In genomic region chr18:70232251-70232650, GRCh38 we compare ENCODE assay signal across 22 cellular contexts. TPM values are rescaled to one million over a fixed set of nuclear protein-coding genes. Genes with fewer than 3 reads are reported as not detected.
DNase-seq lines count a peak whose midpoint lies in the region; ATAC-seq and TF ChIP-seq lines count a peak whose summit lies in the region.
"Had no signal": no experiment of that assay in that cellular context is flagged by ENCODE, and none has a peak within 500 bp of the region (broad histone marks: within the 10 kb centered on the region; RNA-seq: fewer than 3 reads in every experiment).

No MANE protein-coding gene starts in this region.

- no peak for ATAC-seq in HG03045 (IDR thresholded peaks at IDR 0.05; ENCODE audit: unreplicated experiment)
- ATAC-seq: A549, GM23338 had no signal

- no peaks in the 10 kb centered on the region for H3K4me1 ChIP-seq in hepatocyte (ENCODE audit: insufficient read depth)
- no peaks in the 10 kb centered on the region for H3K4me1 ChIP-seq in neural progenitor cell
- H3K4me1 ChIP-seq: Caco-2 had no signal

- H2AFZ ChIP-seq in hepatocyte = no peak overlapping the region
- no peak overlapping the region for H2AFZ ChIP-seq in neural progenitor cell (replicated peaks)
- H2AFZ ChIP-seq: GM23338 had no signal

- H3K9me3 ChIP-seq in hepatocyte (ENCODE audit: low read depth) = peaks cover 12% of the 10 kb centered on the region
- H3K9me3 ChIP-seq in neural progenitor cell (ENCODE audit: low read depth) = no peaks in the 10 kb centered on the region
- peaks cover 12% of the 10 kb centered on the region for H3K9me3 ChIP-seq in MG63
- H3K9me3 ChIP-seq: Caco-2 had no signal

- H3K4me1 Mint-ChIP-seq in neural progenitor cell = peaks cover 2% of the 10 kb centered on the region

- no peaks in the 10 kb centered on the region for H3K36me3 Mint-ChIP-seq in neural progenitor cell

- no peaks in the 10 kb centered on the region for H4K20me1 ChIP-seq in hepatocyte (ENCODE audit: insufficient read depth, poor library complexity, severe bottlenecking)
- H4K20me1 ChIP-seq in neural progenitor cell (ENCODE audit: low read depth) = no peaks in the 10 kb centered on the region

- no peaks in the 10 kb centered on the region for H3K9me2 ChIP-seq in hepatocyte (replicated peaks; ENCODE audit: insufficient read depth)

- DNase-seq in NCI-H146 (lab: John Stamatoyannopoulos, UW) = peak; percentile 34
- DNase-seq in NCI-H146 treated with DMSO at 0.1 percent for 48 hours (lab: John Stamatoyannopoulos, UW; ENCODE audit: unreplicated experiment) = no peak
- DNase-seq in Daoy (ENCODE audit: low read depth) = peak; percentile 8
- DNase-seq in hepatocyte (ENCODE audit: low spot score) = peak; percentile 50
- DNase-seq in neural progenitor cell (ENCODE audit: low spot score) = no peak
- no peak for DNase-seq in posterior vena cava (ENCODE audit: low spot score)
- no peak for DNase-seq in MG63
- DNase-seq: AML-193; Caco-2; CD4-positive, alpha-beta T cell; DMS 273 treated with DMSO at 0.1 percent for 48 hours; DMS53; DND-41; GF-D8; HCEC 1CT; IMR-90 had no signal

- H3K27ac ChIP-seq in hepatocyte (peak overlapping the region; percentile 61), neural progenitor cell (no peak overlapping the region)
- H3K27ac ChIP-seq: 22Rv1, C4-2B, HL-60 had no signal

- TF ChIP-seq CTCF in hepatocyte (IDR thresholded peaks at IDR 0.05; ENCODE audit: poor library complexity) (no peak), neural progenitor cell (IDR thresholded peaks at IDR 0.05) (no peak)

- H3K4me3 ChIP-seq in hepatocyte (no peak overlapping the region), neural progenitor cell (no peak overlapping the region), MG63 (no peak overlapping the region)
- H3K4me3 ChIP-seq: A549, GM23338 had no signal

- no peaks in the 10 kb centered on the region for H3K79me2 ChIP-seq in hepatocyte
- no peaks in the 10 kb centered on the region for H3K79me2 ChIP-seq in neural progenitor cell (ENCODE audit: low read depth)

- no peaks in the 10 kb centered on the region for H3K27me3 ChIP-seq in hepatocyte
- H3K27me3 ChIP-seq in neural progenitor cell = no peaks in the 10 kb centered on the region
- no peaks in the 10 kb centered on the region for H3K27me3 ChIP-seq in MG63

- H3K27ac Mint-ChIP-seq in neural progenitor cell = peak overlapping the region; percentile 4
- H3K27ac Mint-ChIP-seq: CD4-positive, alpha-beta T cell; GM23338 had no signal

- no peaks in the 10 kb centered on the region for H3K36me3 ChIP-seq in hepatocyte (replicated peaks; ENCODE audit: insufficient read depth, low read depth)
- H3K36me3 ChIP-seq in neural progenitor cell = no peaks in the 10 kb centered on the region
- H3K36me3 ChIP-seq in MG63 = no peaks in the 10 kb centered on the region

- no peaks in the 10 kb centered on the region for H3F3A ChIP-seq in neural progenitor cell (ENCODE audit: low read depth)

- no peaks in the 10 kb centered on the region for H3K27me3 Mint-ChIP-seq in neural progenitor cell (ENCODE audit: insufficient read depth, low read depth)

- H3K4me2 ChIP-seq in hepatocyte (no peak overlapping the region), neural progenitor cell (no peak overlapping the region)
- H3K4me2 ChIP-seq: A549, GM23338 had no signal

- H3K9me3 Mint-ChIP-seq in neural progenitor cell = peaks cover 11% of the 10 kb centered on the region

- intact Hi-C loops in posterior vena cava (cut with DNase I) = no loop called here

- H3K9ac ChIP-seq in neural progenitor cell = no peak overlapping the region

- 14% methylated on average over 1 of the region's 1 CpG for WGBS in hepatocyte (ENCODE audit: low lambda C conversion rate, missing lambda C conversion rate)

- H3K4me3 Mint-ChIP-seq in neural progenitor cell = no peak overlapping the region
- H3K4me3 Mint-ChIP-seq: CD4-positive, alpha-beta T cell; GM23338 had no signal

RNA-seq across cellular contexts. Expression of gene RTTN, which starts 26.8 kb away (rescaled TPM):
- total RNA-seq in Daoy (2014; rRNA removed; shearing (Covaris generic)) = 16.2 and 29.9 TPM in 2 replicates
- total RNA-seq in hepatocyte (10.0 and 14.0 TPM in 2 replicates), neural progenitor cell (ENCODE audit: low replicate concordance) (44.4 and 52.4 TPM in 2 replicates), posterior vena cava (1 to 10 TPM; 9.4 to 9.7 TPM)
- polyA plus RNA-seq in hepatocyte = 2.5 and 3.0 TPM in 2 replicates
- 5.9 and 7.2 TPM in 2 replicates for total RNA-seq in MG63 (2014; rRNA removed; shearing (Covaris generic); ENCODE audit: low replicate concordance)

RNA-seq across cellular contexts. Expression of gene SOCS6, which starts 56.6 kb away (rescaled TPM):
- 17.0 and 17.8 TPM in 2 replicates for total RNA-seq in Daoy (2014; rRNA removed; shearing (Covaris generic))
- total RNA-seq in hepatocyte (28.0 and 35.3 TPM in 2 replicates), neural progenitor cell (ENCODE audit: low replicate concordance) (30.3 and 45.1 TPM in 2 replicates), posterior vena cava (10 to 100 TPM; 16.1 to 16.7 TPM)
- polyA plus RNA-seq in hepatocyte = 14.4 and 16.6 TPM in 2 replicates
- 11.1 and 20.6 TPM in 2 replicates for total RNA-seq in MG63 (2014; rRNA removed; shearing (Covaris generic); ENCODE audit: low replicate concordance)

Comparison
In these comparisons a context has a peak if more than half of its experiments do, and no peak if none do; other contexts are left out.
1. DNase-seq: peak in NCI-H146 (single experiment), Daoy (single experiment) and hepatocyte (single experiment); none in NCI-H146 treated with DMSO at 0.1 percent for 48 hours (single experiment), neural progenitor cell (single experiment), posterior vena cava (single experiment) and MG63 (single experiment).